29 cellular contexts compared by ENCODE assay signal in genomic region chr19:47797996-47798903, GRCh38. TPM values are rescaled to one million over a fixed set of nuclear protein-coding genes. Genes with fewer than 3 reads are reported as not detected.
"Had no signal": no experiment of that assay in that cellular context is flagged by ENCODE, and none has a peak within 500 bp of the region (broad histone marks: within the 10 kb centered on the region; RNA-seq: fewer than 3 reads in every experiment).

No MANE protein-coding gene starts in this region.

- H3K27ac ChIP-seq: brain microvascular endothelial cell, cardiac muscle cell, RWPE1 had no signal

- ATAC-seq: activated CD8-positive, alpha-beta T cell treated with anti-CD3 and anti-CD28 coated beads, Interleukin-2, amount 10 ng/mL, durations not matched to agents 7 days and 5 days; activated naive CD8-positive, alpha-beta T cell treated with anti-CD3 and anti-CD28 coated beads, Interleukin-2, amount 50 U/mL, for 24 hours; activated T-cell treated with anti-CD3 and anti-CD28 coated beads, Interleukin-2, amount 50 U/mL, for 4 hours; PC-3; Right ventricle myocardium inferior had no signal

- H3K36me3 ChIP-seq: brain microvascular endothelial cell, cardiac muscle cell had no signal

- H3K27me3 ChIP-seq: brain microvascular endothelial cell, cardiac muscle cell had no signal

- H3K4me3 ChIP-seq: cardiac muscle cell had no signal

- DNase-seq: activated CD4-positive, alpha-beta T cell treated with anti-CD3 and anti-CD28 coated beads, Interleukin-2, amount 10 ng/mL, durations not matched to agents 7 days and 5 days; activated CD4-positive, alpha-beta T cell treated with anti-CD3 and anti-CD28 coated beads, Interleukin-2, amount 50 U/mL, for 48 hours; activated CD8-positive, alpha-beta T cell treated with anti-CD3 and anti-CD28 coated beads, Interleukin-2, amount 10 ng/mL, durations not matched to agents 7 days and 5 days; activated gamma-delta T cell treated with Interleukin-2 at 50 U/mL for 16 hours; activated naive CD4-positive, alpha-beta T cell treated with anti-CD3 and anti-CD28 coated beads, Interleukin-2, amount 10 ng/mL, durations not matched to agents 7 days and 5 days; activated naive CD8-positive, alpha-beta T cell treated with anti-CD3 and anti-CD28 coated beads, Interleukin-2, amount 50 U/mL, for 24 hours; activated T-cell treated with anti-CD3 and anti-CD28 coated beads for 4 hours; activated T-cell treated with anti-CD3 and anti-CD28 coated beads, Interleukin-2, amount 50 U/mL, for 4 hours; aorta; brain microvascular endothelial cell; Karpas-422; NCI-H1105 treated with DMSO at 0.1 percent for 48 hours; NCI-H1436; NCI-H1694; NCI-H1930; NCI-H2081 treated with DMSO at 0.1 percent for 48 hours; NCI-H226; NCI-H446 treated with DMSO at 0.1 percent for 48 hours; NCI-H69; NK-92 treated with Interleukin-12 subunit alpha and Interleukin-12 subunit beta, amount 100 ng/mL, for 24 hours; PC-3; SIG-M5; SW 1271; T-helper 1 cell; T-helper 2 cell; T-helper 9 cell had no signal

RNA-seq across cellular contexts. Expression of gene TPRX1, which starts 6.1 kb away (rescaled TPM):
- polyA plus RNA-seq: aorta, cardiac muscle cell had no signal
